In the genomic region with DNA sequence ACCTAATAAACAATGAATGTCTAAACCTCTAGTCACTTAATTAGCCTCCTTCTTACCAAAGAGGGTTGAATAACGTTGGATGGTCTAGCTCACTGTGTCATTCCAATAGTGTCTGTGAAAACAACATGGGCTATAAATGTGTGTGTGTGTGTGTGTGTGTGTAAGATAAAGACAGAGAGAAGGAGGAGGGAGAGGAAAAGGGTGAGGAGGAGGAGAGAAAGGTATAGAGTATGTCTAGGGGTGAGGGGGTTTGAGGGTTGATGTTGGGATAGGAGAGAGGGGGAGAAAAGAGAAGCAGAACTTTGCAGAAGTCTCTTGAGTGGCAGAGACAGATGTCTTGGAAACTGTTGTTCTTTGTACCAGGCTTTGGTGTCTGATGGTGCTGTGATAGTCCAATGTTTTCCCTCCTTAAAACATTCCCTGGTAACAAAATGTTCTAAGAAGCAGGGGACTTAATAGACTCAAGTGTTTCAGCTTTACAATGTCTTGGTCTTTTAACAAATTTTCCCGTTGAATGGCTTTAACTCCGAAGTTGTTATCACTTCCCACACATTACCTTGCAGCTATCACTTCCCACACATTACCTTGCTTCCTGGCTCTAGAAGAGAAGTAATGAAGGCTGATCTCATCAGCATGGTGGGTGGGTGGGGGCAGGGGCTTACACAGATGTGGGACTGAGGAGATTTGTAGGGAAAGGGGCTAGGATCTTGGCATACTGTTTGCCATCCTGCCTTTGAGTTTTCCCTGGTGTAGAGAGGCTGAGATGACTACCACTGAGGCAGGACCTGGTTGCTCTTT, we compare ENCODE assay signal across 2 cellular contexts.
TF ChIP-seq lines count a peak whose summit lies in the region.

No MANE protein-coding gene starts in this region.

TF ChIP-seq in IMR-90, 13 proteins besides CTCF, POLR2A, EP300 and RAD21:
- no peak for TF ChIP-seq MXI1 (IDR thresholded peaks at IDR 0.05; ENCODE audit: borderline replicate concordance, low read depth, low read length)
- no peak for TF ChIP-seq NFE2L2 (IDR thresholded peaks at IDR 0.05; ENCODE audit: low read depth, low read length)
- TF ChIP-seq SMC3 (IDR thresholded peaks at IDR 0.05; ENCODE audit: low read depth, low read length): no peak
- TF ChIP-seq BHLHE40 (IDR thresholded peaks at IDR 0.05; ENCODE audit: low read depth, low read length): no peak
- TF ChIP-seq CEBPB (IDR thresholded peaks at IDR 0.05; ENCODE audit: low read depth, low read length): no peak
- no peak for TF ChIP-seq MAZ (IDR thresholded peaks at IDR 0.05; ENCODE audit: borderline replicate concordance, low read depth, low read length)

TF ChIP-seq in GM12878, 131 proteins besides CTCF, POLR2A, EP300 and RAD21:
- TF ChIP-seq CBX3 (IDR thresholded peaks at IDR 0.05; ENCODE audit: borderline replicate concordance, low read depth) (no peak), YBX1 (IDR thresholded peaks at IDR 0.05) (0 out of 2 replicates have a peak, but pooled peaks have one; percentile 30)
